1 cellular context compared by ENCODE assay signal in the genomic region with DNA sequence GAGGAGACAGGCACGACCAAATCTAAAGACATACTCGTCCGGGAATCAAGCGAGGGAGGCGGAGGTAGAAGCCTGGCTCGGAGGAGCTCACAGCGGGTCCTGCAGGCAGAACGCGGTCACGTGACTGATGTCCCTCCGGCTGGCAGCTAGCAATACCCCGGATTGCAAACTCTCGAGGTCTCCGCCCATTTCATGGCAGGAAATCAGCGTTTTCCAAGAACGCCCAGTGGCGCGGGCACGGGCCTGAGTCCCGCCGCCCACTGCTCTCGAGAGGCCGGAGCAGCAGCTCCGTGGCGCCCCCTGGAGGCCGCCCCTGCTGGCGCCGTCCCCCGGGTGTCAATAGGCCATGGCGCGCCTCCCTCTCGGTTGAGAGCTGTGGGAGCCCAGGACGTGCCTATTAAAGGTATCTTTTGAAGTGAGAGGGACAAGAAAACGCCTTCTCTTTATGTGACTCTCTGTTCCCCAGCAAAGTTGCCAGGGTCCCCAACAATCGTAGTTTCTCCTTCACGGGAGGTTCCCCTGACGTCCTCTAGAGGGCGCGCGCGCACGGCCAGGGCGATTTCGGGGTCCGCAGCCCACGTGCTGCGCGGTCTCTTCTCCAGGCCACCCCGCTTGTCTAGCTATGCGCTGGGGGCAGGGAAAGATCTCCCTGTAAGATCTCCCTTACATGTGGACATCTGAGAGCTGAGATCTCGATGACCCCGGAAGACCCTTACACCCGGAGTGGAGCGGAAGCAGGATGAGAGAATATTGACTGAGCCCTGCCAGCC.
TF ChIP-seq lines count a peak whose summit lies in the region.

No MANE protein-coding gene starts in this region.

TF ChIP-seq in WTC11, 78 proteins besides CTCF, POLR2A, EP300 and RAD21 (continued from another document):
- TF ChIP-seq ZNF512 (CRISPR knock-in tag; IDR thresholded peaks at IDR 0.05; ENCODE audit: borderline replicate concordance) = no peak
- TF ChIP-seq NR1H2 (CRISPR knock-in tag; IDR thresholded peaks at IDR 0.05) = no peak
- peak; percentile 74; the same call in 1 of the 2 replicates for TF ChIP-seq TP53 (CRISPR knock-in tag; IDR thresholded peaks at IDR 0.05)
- TF ChIP-seq, protein P1, sequence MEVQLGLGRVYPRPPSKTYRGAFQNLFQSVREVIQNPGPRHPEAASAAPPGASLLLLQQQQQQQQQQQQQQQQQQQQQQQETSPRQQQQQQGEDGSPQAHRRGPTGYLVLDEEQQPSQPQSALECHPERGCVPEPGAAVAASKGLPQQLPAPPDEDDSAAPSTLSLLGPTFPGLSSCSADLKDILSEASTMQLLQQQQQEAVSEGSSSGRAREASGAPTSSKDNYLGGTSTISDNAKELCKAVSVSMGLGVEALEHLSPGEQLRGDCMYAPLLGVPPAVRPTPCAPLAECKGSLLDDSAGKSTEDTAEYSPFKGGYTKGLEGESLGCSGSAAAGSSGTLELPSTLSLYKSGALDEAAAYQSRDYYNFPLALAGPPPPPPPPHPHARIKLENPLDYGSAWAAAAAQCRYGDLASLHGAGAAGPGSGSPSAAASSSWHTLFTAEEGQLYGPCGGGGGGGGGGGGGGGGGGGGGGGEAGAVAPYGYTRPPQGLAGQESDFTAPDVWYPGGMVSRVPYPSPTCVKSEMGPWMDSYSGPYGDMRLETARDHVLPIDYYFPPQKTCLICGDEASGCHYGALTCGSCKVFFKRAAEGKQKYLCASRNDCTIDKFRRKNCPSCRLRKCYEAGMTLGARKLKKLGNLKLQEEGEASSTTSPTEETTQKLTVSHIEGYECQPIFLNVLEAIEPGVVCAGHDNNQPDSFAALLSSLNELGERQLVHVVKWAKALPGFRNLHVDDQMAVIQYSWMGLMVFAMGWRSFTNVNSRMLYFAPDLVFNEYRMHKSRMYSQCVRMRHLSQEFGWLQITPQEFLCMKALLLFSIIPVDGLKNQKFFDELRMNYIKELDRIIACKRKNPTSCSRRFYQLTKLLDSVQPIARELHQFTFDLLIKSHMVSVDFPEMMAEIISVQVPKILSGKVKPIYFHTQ (CRISPR knock-in tag; IDR thresholded peaks at IDR 0.05) = no peak
- no peak for TF ChIP-seq CBFB (CRISPR knock-in tag; IDR thresholded peaks at IDR 0.05; ENCODE audit: low read depth)
- no peak for TF ChIP-seq NR2C2 (CRISPR knock-in tag; IDR thresholded peaks at IDR 0.05)
- TF ChIP-seq TEAD1 (CRISPR knock-in tag; IDR thresholded peaks at IDR 0.05) = 0 out of 2 replicates have a peak, but pooled peaks have one; percentile 23
- TF ChIP-seq, protein P2, sequence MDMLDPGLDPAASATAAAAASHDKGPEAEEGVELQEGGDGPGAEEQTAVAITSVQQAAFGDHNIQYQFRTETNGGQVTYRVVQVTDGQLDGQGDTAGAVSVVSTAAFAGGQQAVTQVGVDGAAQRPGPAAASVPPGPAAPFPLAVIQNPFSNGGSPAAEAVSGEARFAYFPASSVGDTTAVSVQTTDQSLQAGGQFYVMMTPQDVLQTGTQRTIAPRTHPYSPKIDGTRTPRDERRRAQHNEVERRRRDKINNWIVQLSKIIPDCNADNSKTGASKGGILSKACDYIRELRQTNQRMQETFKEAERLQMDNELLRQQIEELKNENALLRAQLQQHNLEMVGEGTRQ (CRISPR knock-in tag; IDR thresholded peaks at IDR 0.05) = peak; percentile 94
- TF ChIP-seq, protein P3, sequence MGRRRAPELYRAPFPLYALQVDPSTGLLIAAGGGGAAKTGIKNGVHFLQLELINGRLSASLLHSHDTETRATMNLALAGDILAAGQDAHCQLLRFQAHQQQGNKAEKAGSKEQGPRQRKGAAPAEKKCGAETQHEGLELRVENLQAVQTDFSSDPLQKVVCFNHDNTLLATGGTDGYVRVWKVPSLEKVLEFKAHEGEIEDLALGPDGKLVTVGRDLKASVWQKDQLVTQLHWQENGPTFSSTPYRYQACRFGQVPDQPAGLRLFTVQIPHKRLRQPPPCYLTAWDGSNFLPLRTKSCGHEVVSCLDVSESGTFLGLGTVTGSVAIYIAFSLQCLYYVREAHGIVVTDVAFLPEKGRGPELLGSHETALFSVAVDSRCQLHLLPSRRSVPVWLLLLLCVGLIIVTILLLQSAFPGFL (CRISPR knock-in tag; IDR thresholded peaks at IDR 0.05; ENCODE audit: borderline replicate concordance) = no peak
- peak; percentile 76 for TF ChIP-seq ETV6 (CRISPR knock-in tag; IDR thresholded peaks at IDR 0.05)
- peak; percentile 22; the same call in 1 of the 2 replicates for TF ChIP-seq FOXP1 (CRISPR knock-in tag; IDR thresholded peaks at IDR 0.05; ENCODE audit: borderline replicate concordance)
- TF ChIP-seq, protein P4, sequence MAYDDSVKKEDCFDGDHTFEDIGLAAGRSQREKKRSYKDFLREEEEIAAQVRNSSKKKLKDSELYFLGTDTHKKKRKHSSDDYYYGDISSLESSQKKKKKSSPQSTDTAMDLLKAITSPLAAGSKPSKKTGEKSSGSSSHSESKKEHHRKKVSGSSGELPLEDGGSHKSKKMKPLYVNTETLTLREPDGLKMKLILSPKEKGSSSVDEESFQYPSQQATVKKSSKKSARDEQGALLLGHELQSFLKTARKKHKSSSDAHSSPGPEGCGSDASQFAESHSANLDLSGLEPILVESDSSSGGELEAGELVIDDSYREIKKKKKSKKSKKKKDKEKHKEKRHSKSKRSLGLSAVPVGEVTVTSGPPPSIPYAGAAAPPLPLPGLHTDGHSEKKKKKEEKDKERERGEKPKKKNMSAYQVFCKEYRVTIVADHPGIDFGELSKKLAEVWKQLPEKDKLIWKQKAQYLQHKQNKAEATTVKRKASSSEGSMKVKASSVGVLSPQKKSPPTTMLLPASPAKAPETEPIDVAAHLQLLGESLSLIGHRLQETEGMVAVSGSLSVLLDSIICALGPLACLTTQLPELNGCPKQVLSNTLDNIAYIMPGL (CRISPR knock-in tag; IDR thresholded peaks at IDR 0.05) = peak; percentile 95
- no peak for TF ChIP-seq FOXJ3 (CRISPR knock-in tag; IDR thresholded peaks at IDR 0.05; ENCODE audit: borderline replicate concordance)
- peak; percentile 11; the same call in 1 of the 2 replicates for TF ChIP-seq FOXK1 (CRISPR knock-in tag; IDR thresholded peaks at IDR 0.05)
- TF ChIP-seq NFE2L1 (CRISPR knock-in tag; IDR thresholded peaks at IDR 0.05) = 0 out of 2 replicates have a peak, but pooled peaks have one; percentile 14
- TF ChIP-seq, protein P5, sequence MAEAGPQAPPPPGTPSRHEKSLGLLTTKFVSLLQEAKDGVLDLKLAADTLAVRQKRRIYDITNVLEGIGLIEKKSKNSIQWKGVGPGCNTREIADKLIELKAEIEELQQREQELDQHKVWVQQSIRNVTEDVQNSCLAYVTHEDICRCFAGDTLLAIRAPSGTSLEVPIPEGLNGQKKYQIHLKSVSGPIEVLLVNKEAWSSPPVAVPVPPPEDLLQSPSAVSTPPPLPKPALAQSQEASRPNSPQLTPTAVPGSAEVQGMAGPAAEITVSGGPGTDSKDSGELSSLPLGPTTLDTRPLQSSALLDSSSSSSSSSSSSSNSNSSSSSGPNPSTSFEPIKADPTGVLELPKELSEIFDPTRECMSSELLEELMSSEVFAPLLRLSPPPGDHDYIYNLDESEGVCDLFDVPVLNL (CRISPR knock-in tag; IDR thresholded peaks at IDR 0.05; ENCODE audit: borderline replicate concordance, low read depth) = 0 out of 2 replicates have a peak, but pooled peaks have one; percentile 52
